6 cellular contexts compared by ENCODE assay signal in the genomic region with DNA sequence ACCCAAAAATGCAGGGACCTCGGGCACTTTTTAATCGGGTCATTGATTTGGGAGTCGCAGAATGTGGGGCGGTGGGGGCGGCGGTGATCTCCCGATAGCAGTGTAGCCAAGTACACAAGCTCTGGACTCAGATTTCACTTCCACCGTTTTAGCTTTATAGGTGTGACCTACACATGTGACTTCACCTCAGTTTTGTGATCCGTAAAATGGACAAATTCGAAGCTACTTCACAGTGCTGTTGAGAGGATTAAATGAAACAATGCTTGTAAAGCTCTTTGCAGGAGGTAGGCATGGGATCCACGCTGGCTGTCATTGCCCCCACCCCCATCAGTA. TPM values are rescaled to one million over a fixed set of nuclear protein-coding genes. Genes with fewer than 3 reads are reported as not detected.
DNase-seq lines count a peak whose midpoint lies in the region; ATAC-seq and TF ChIP-seq lines count a peak whose summit lies in the region.

No MANE protein-coding gene starts in this region.

- DNase-seq in Caco-2: no peak
- no peak for DNase-seq in NT2/D1 (ENCODE audit: low read depth, low spot score)
- no peak for DNase-seq in foreskin keratinocyte
- no peak for DNase-seq in transverse colon
- DNase-seq in ecto neural progenitor cell (ENCODE audit: low spot score): no peak

- intact Hi-C loops in Caco-2 (cut with micrococcal nuclease; ENCODE audit: unreplicated experiment): no loop called here
- intact Hi-C loops in transverse colon (cut with DNase I; ENCODE audit: low total_unique reads): no loop called here

- 6% methylated on average over 11 of the region's 11 CpGs; no CpG with 5 or more reads in 1 of the 2 donors for WGBS in transverse colon (ENCODE audit: low coverage in 1 of 2), 2 donors

- H3K9me3 ChIP-seq in Caco-2: no peaks in the 10 kb centered on the region
- H3K9me3 ChIP-seq in NT2/D1 (ENCODE audit: insufficient read depth, low read length): no peaks in the 10 kb centered on the region
- no peaks in the 10 kb centered on the region for H3K9me3 ChIP-seq in transverse colon

- H3K4me3 ChIP-seq in Caco-2 (ENCODE audit: low read depth, low read length) (peak overlapping the region; percentile 93), NT2/D1 (ENCODE audit: insufficient read length, low read depth) (peak overlapping the region; percentile 98), transverse colon (peak overlapping the region; percentile 84 to 98 (median 92))

- H3K27me3 ChIP-seq in Caco-2 (replicated peaks; ENCODE audit: control insufficient read depth, insufficient read depth, low read length) (no peaks in the 10 kb centered on the region), NT2/D1 (ENCODE audit: insufficient read depth, insufficient read length) (no peaks in the 10 kb centered on the region), foreskin keratinocyte (no peaks in the 10 kb centered on the region), transverse colon (no peaks in the 10 kb centered on the region)

- H3K27ac Mint-ChIP-seq in Caco-2 (ENCODE audit: unreplicated experiment): peak overlapping the region; percentile 88

- no TSS peak for BruUV-seq in Caco-2 (replicated peaks; lab: Mats Ljungman, UMichigan)

- CTCF ChIA-PET in Caco-2 (lab: Charles Lee): interaction anchor here (1.0 kb wide), 1 partner anchor 33 kb away, joined by 5 read pairs; no protein-coding TSS in a partner anchor

- TF ChIP-seq POLR2A in transverse colon (IDR thresholded peaks at IDR 0.05): no peak

- ATAC-seq in foreskin keratinocyte: no peak
- no peak for ATAC-seq in GM21786 (IDR thresholded peaks at IDR 0.05; ENCODE audit: unreplicated experiment)

- in situ Hi-C loops in transverse colon (cut with MboI; ENCODE audit: low pct_ligation_motif_present in 1 of 4, low pct_unique_long_range_greater_than_20kb in 1 of 4, low sequenced_read_pairs in 3 of 4): loop anchor here in 1 of 4 donors (25.0 kb wide), 1 partner anchor 151 kb away; a partner anchor contains a TSS

- TF ChIP-seq CTCF in Caco-2 (IDR thresholded peaks at IDR 0.05; ENCODE audit: insufficient read depth in 1 of 2, low read depth in 1 of 2, low read length in 1 of 2, severe bottlenecking in 1 of 2, unreplicated experiment in 1 of 2) (no peak), foreskin keratinocyte (conservative IDR thresholded peaks at IDR 0.05) (no peak), transverse colon (IDR thresholded peaks at IDR 0.05) (no peak)

- H3K27ac ChIP-seq in foreskin keratinocyte (peak overlapping the region; percentile 96), transverse colon (peak overlapping the region; percentile 94 to 100 (median 97))

- H3K36me3 ChIP-seq in Caco-2 (ENCODE audit: control insufficient read depth, insufficient read depth, low read length): peaks cover 4% of the 10 kb centered on the region; the same call in 1 of the 2 replicates
- peaks cover 58% of the 10 kb centered on the region for H3K36me3 ChIP-seq in NT2/D1 (ENCODE audit: insufficient read depth, insufficient read length, low read length)
- H3K36me3 ChIP-seq in transverse colon: no peaks in the 10 kb centered on the region

- H3K36me3 Mint-ChIP-seq in Caco-2 (ENCODE audit: insufficient read depth, unreplicated experiment): peaks cover 65% of the 10 kb centered on the region

- no peaks in the 10 kb centered on the region for H3K9me3 Mint-ChIP-seq in Caco-2 (ENCODE audit: unreplicated experiment)

- no peak for TF ChIP-seq EP300 in transverse colon (IDR thresholded peaks at IDR 0.05; ENCODE audit: low read depth)

- H3K4me1 Mint-ChIP-seq in Caco-2 (ENCODE audit: low read depth, unreplicated experiment): peaks cover 16% of the 10 kb centered on the region

- H3K4me1 ChIP-seq in Caco-2: peaks cover 6% of the 10 kb centered on the region; the same call in 1 of the 2 replicates
- peaks cover 5% of the 10 kb centered on the region for H3K4me1 ChIP-seq in NT2/D1 (ENCODE audit: insufficient read depth, insufficient read length)
- no peaks in the 10 kb centered on the region for H3K4me1 ChIP-seq in foreskin keratinocyte
- H3K4me1 ChIP-seq in transverse colon: peaks cover 8 to 28% (median 26%) of the 10 kb centered on the region in 4 donors

- POLR2A ChIA-PET in Caco-2 (lab: Charles Lee): interaction anchor here (0.5 to 1.8 kb wide), 6 partner anchors 33 to 776 kb away, joined by 3 to 11 read pairs (median 4); no protein-coding TSS in a partner anchor

- peak overlapping the region; percentile 87 for H3K4me3 Mint-ChIP-seq in Caco-2 (ENCODE audit: unreplicated experiment)

- no peaks in the 10 kb centered on the region for H3K27me3 Mint-ChIP-seq in Caco-2 (ENCODE audit: insufficient read depth, unreplicated experiment)

- peak overlapping the region; percentile 99 for H3K9ac ChIP-seq in NT2/D1 (ENCODE audit: insufficient read length, low read depth)

RNA-seq across cellular contexts. Expression of a gene that starts 0.5 kb away (rescaled TPM):
- total RNA-seq in Caco-2 (2022) (32.7 and 33.6 TPM in 2 replicates), foreskin keratinocyte (24.3 and 27.0 TPM in 2 replicates), transverse colon (10 to 100 TPM; 17.5 to 41.5 (median 23.8) TPM)
- 26.3 and 27.2 TPM in 2 replicates for polyA plus RNA-seq in foreskin keratinocyte

RNA-seq across cellular contexts. Expression of a gene that starts 0.7 kb away (rescaled TPM):
- total RNA-seq in Caco-2 (2022) (101 and 110 TPM in 2 replicates), foreskin keratinocyte (64.7 and 66.8 TPM in 2 replicates), transverse colon (10 to 100 TPM; 60.7 to 96.1 (median 72.8) TPM)
- 95.1 and 95.8 TPM in 2 replicates for polyA plus RNA-seq in foreskin keratinocyte

RNA-seq across cellular contexts. Expression of a gene that starts 35.3 kb away (rescaled TPM):
- total RNA-seq in Caco-2 (2022): 54.4 and 55.9 TPM in 2 replicates
- 14.3 and 15.9 TPM in 2 replicates for total RNA-seq in foreskin keratinocyte
- polyA plus RNA-seq in foreskin keratinocyte: 8.9 and 10.5 TPM in 2 replicates
- total RNA-seq in transverse colon: 1,000 to 10,000 TPM in 1 of 4 donors, 100 to 1,000 TPM in 1, 10 to 100 TPM in 2; 85.1 to 1,315 (median 121) TPM

RNA-seq across cellular contexts. Expression of a gene that starts 36.5 kb away (rescaled TPM):
- total RNA-seq in Caco-2 (2022) (0.23 TPM in 1 of 2 replicates, not detected in the other), foreskin keratinocyte (not detected in 2 replicates), transverse colon (not detected)
- polyA plus RNA-seq in foreskin keratinocyte: not detected in 2 replicates

RNA-seq across cellular contexts. Expression of a gene that starts 50.4 kb away (rescaled TPM):
- total RNA-seq in Caco-2 (2022): not detected in 2 replicates
- total RNA-seq in foreskin keratinocyte: 0.07 TPM in 1 of 2 replicates, not detected in the other
- not detected in 2 replicates for polyA plus RNA-seq in foreskin keratinocyte
- 10 to 100 TPM in 1 of 4 donors, 1 to 10 TPM in 3; 1.9 to 38.2 (median 4.9) TPM for total RNA-seq in transverse colon
